In the genomic region with DNA sequence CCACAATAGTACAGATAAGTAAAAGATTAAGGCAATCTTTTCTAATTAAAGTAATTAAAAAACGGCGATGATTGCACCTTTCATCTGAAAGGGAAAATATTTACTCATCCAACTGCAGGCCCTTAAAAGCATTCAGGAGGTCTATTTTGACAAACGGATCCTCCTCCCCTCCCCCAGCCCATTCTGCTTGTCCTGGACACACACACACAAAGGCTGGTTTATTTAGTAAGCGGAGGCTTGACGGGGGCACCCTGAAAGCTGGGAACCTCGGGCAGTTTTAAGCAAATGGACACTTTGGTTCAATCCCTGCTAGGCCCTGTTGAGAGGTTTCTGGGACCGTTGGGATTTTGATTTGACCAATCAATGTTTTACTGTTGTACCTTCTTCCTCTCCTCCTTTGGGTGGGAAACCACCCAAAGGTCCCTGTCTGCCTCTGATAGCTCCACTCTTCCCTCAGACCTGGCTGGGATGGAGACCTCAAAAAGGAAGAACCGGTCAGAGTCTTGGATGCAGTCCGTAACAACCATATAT, we compare ENCODE assay signal across 14 cellular contexts.
DNase-seq lines count a peak whose midpoint lies in the region; ATAC-seq, FAIRE-seq and TF ChIP-seq lines count a peak whose summit lies in the region.
"Had no signal": no experiment of that assay in that cellular context is flagged by ENCODE, and none has a peak within 500 bp of the region (broad histone marks: within the 10 kb centered on the region; RNA-seq: fewer than 3 reads in every experiment).

No MANE protein-coding gene starts in this region.

- TF ChIP-seq EP300 in A549 (IDR thresholded peaks at IDR 0.05) = no peak

- CTCF ChIA-PET in A549 (lab: Yijun Ruan, JAX) (interaction anchor here (0.8 to 3.3 kb wide), 8 partner anchors 10 to 556 kb away, joined by 3 to 16 read pairs (median 6); no protein-coding TSS in a partner anchor), endothelial cell of umbilical vein (lab: Charles Lee) (interaction anchor here (1.1 to 2.6 kb wide), 8 partner anchors 11 to 556 kb away, joined by 3 to 12 read pairs (median 6); a partner anchor contains a TSS)

- H3F3A ChIP-seq in neural progenitor cell (ENCODE audit: low read depth) = peaks cover 97% of the 10 kb centered on the region

- H3K27me3 Mint-ChIP-seq in neural progenitor cell (ENCODE audit: insufficient read depth, low read depth) = peaks cover 6% of the 10 kb centered on the region
- peaks cover 6 to 16% of the 10 kb centered on the region in 2 donors for H3K27me3 Mint-ChIP-seq in stimulated activated naive B cell treated with anti-CD40 and anti-IgM and Interleukin-4, amounts not matched to agents 10 μg/mL and 1 μg/mL and 100 μg/mL, for 72 hours
- H3K27me3 Mint-ChIP-seq: activated CD4-positive, alpha-beta memory T cell treated with anti-CD3 and anti-CD28 coated beads, Interleukin-2, amount 10 ng/mL, durations not matched to agents 7 days and 5 days had no signal

- DNase-seq in A549 (ENCODE audit: low read depth in 1 of 2, low spot score in 1 of 2) (no peak), NCI-H1930 (lab: John Stamatoyannopoulos, UW) (peak; percentile 54 to 77), endothelial cell of umbilical vein (ENCODE audit: low read depth, low spot score) (no peak), neural progenitor cell (ENCODE audit: low spot score) (peak; percentile 64), small intestine (no peak)
- DNase-seq in stimulated activated naive B cell treated with anti-CD40 and anti-IgM and Interleukin-4, amounts not matched to agents 10 μg/mL and 1 μg/mL and 100 μg/mL, for 72 hours = no peak
- DNase-seq: activated CD4-positive, alpha-beta memory T cell treated with anti-CD3 and anti-CD28 coated beads, Interleukin-2, amount 10 ng/mL, durations not matched to agents 7 days and 5 days; anterior cingulate cortex; stimulated activated CD4-positive, alpha-beta T cell treated with anti-CD3 and anti-CD28 coated beads, Interleukin-1b, Interleukin-23, amount 100 ng/mL, for 48 hours had no signal

- no peaks in the 10 kb centered on the region for H3K36me3 Mint-ChIP-seq in neural progenitor cell
- no peaks in the 10 kb centered on the region for H3K36me3 Mint-ChIP-seq in stimulated activated naive B cell treated with anti-CD40 and anti-IgM and Interleukin-4, amounts not matched to agents 10 μg/mL and 1 μg/mL and 100 μg/mL, for 72 hours

- H3K27ac Mint-ChIP-seq in neural progenitor cell = peak overlapping the region; percentile 98
- no peak overlapping the region for H3K27ac Mint-ChIP-seq in stimulated activated naive B cell treated with anti-CD40 and anti-IgM and Interleukin-4, amounts not matched to agents 10 μg/mL and 1 μg/mL and 100 μg/mL, for 72 hours
- H3K27ac Mint-ChIP-seq: activated CD4-positive, alpha-beta memory T cell treated with anti-CD3 and anti-CD28 coated beads, Interleukin-2, amount 10 ng/mL, durations not matched to agents 7 days and 5 days; memory B cell had no signal

- FAIRE-seq in A549 (lab: Jason Lieb, UNC) (no peak), endothelial cell of umbilical vein (lab: Jason Lieb, UNC) (no peak), small intestine (lab: Jason Lieb, UNC) (no peak)
- FAIRE-seq: urothelium cell line had no signal

- H3K27ac ChIP-seq in A549 (no peak overlapping the region), endothelial cell of umbilical vein (ENCODE audit: insufficient read depth, low read depth, low read length) (peak overlapping the region; percentile 49), neural progenitor cell (peak overlapping the region; percentile 74), small intestine (ENCODE audit: low read depth in 1 of 2, low read length in 1 of 2) (peak overlapping the region in 1 of 2 donors; percentile 95)

- intact Hi-C loops in endothelial cell of umbilical vein (cut with micrococcal nuclease) = loop anchor here (1.0 kb wide), 1 partner anchor 18 kb away; no protein-coding TSS in a partner anchor

- no TSS peak for BruUV-seq in endothelial cell of umbilical vein (replicated peaks; lab: Mats Ljungman, UMichigan)

- H3K79me2 ChIP-seq in endothelial cell of umbilical vein (ENCODE audit: control insufficient read depth, insufficient read depth, low read length) (no peaks in the 10 kb centered on the region), neural progenitor cell (ENCODE audit: low read depth) (no peaks in the 10 kb centered on the region)

- H3K4me1 ChIP-seq in A549 (peaks cover 39% of the 10 kb centered on the region), endothelial cell of umbilical vein (ENCODE audit: control insufficient read depth, extremely low read depth, insufficient read depth, low read length) (peaks cover 53% of the 10 kb centered on the region), neural progenitor cell (peaks cover 87% of the 10 kb centered on the region), small intestine (ENCODE audit: control insufficient read depth in 2 of 2, insufficient read depth in 1 of 2, low read depth in 1 of 2, low read length in 1 of 2) (peaks cover 20 to 31% of the 10 kb centered on the region in 2 donors)

- no peaks in the 10 kb centered on the region for H3K27me3 ChIP-seq in endothelial cell of umbilical vein (ENCODE audit: control insufficient read depth in 2 of 2, insufficient read depth in 2 of 2, low read length in 2 of 2)
- H3K27me3 ChIP-seq in neural progenitor cell = no peaks in the 10 kb centered on the region
- no peaks in the 10 kb centered on the region for H3K27me3 ChIP-seq in small intestine (ENCODE audit: control insufficient read depth in 2 of 2, insufficient read depth in 2 of 2, low read length in 2 of 2)
- H3K27me3 ChIP-seq: SJSA1 had no signal

- no peaks in the 10 kb centered on the region for H3K9me1 ChIP-seq in endothelial cell of umbilical vein (replicated peaks; ENCODE audit: control insufficient read depth, extremely low read depth, insufficient read depth, low read length)

- TF ChIP-seq CTCF in A549 (IDR thresholded peaks at IDR 0.05) = no peak
- no peak for TF ChIP-seq CTCF in endothelial cell of umbilical vein (IDR thresholded peaks at IDR 0.05; ENCODE audit: extremely low read depth in 1 of 2, insufficient read depth in 1 of 2, low read depth in 1 of 2, low read length in 2 of 2)
- no peak for TF ChIP-seq CTCF in neural progenitor cell (IDR thresholded peaks at IDR 0.05)

- peak overlapping the region; percentile 13 for H2AFZ ChIP-seq in endothelial cell of umbilical vein (ENCODE audit: low read depth, low read length)
- H2AFZ ChIP-seq in neural progenitor cell (replicated peaks) = no peak overlapping the region

- H4K20me1 ChIP-seq in endothelial cell of umbilical vein (replicated peaks; ENCODE audit: control insufficient read depth, extremely low read depth, insufficient read depth, low read length) (no peaks in the 10 kb centered on the region), neural progenitor cell (ENCODE audit: low read depth) (no peaks in the 10 kb centered on the region)

- peak overlapping the region; percentile 63 for H3K4me3 Mint-ChIP-seq in neural progenitor cell
- no peak overlapping the region for H3K4me3 Mint-ChIP-seq in stimulated activated naive B cell treated with anti-CD40 and anti-IgM and Interleukin-4, amounts not matched to agents 10 μg/mL and 1 μg/mL and 100 μg/mL, for 72 hours
- H3K4me3 Mint-ChIP-seq: activated CD4-positive, alpha-beta memory T cell treated with anti-CD3 and anti-CD28 coated beads, Interleukin-2, amount 10 ng/mL, durations not matched to agents 7 days and 5 days; memory B cell had no signal

- H3K4me3 ChIP-seq in A549 (no peak overlapping the region), endothelial cell of umbilical vein (replicated peaks in 1 of 3; ENCODE audit: insufficient read depth in 1 of 3, low read depth in 1 of 3, low read length in 3 of 3) (no peak overlapping the region), neural progenitor cell (no peak overlapping the region), small intestine (ENCODE audit: low read depth in 1 of 2, low read length in 2 of 2) (no peak overlapping the region)
- H3K4me3 ChIP-seq: SJSA1 had no signal

- peaks cover 86% of the 10 kb centered on the region for H3K4me1 Mint-ChIP-seq in neural progenitor cell
- peaks cover 7 to 8% of the 10 kb centered on the region in 2 donors for H3K4me1 Mint-ChIP-seq in stimulated activated naive B cell treated with anti-CD40 and anti-IgM and Interleukin-4, amounts not matched to agents 10 μg/mL and 1 μg/mL and 100 μg/mL, for 72 hours
- H3K4me1 Mint-ChIP-seq: activated CD4-positive, alpha-beta memory T cell treated with anti-CD3 and anti-CD28 coated beads, Interleukin-2, amount 10 ng/mL, durations not matched to agents 7 days and 5 days had no signal

- ATAC-seq in A549 (no peak), HG03135 (IDR thresholded peaks at IDR 0.05; ENCODE audit: unreplicated experiment) (no peak), HG02623 (IDR thresholded peaks at IDR 0.05; ENCODE audit: unreplicated experiment) (no peak)
- no peak for ATAC-seq in stimulated activated naive B cell treated with anti-CD40 and anti-IgM and Interleukin-4, amounts not matched to agents 10 μg/mL and 1 μg/mL and 100 μg/mL, for 72 hours (replicated peaks)

- H3K9me3 Mint-ChIP-seq in neural progenitor cell = no peaks in the 10 kb centered on the region
- no peaks in the 10 kb centered on the region for H3K9me3 Mint-ChIP-seq in stimulated activated naive B cell treated with anti-CD40 and anti-IgM and Interleukin-4, amounts not matched to agents 10 μg/mL and 1 μg/mL and 100 μg/mL, for 72 hours
- H3K9me3 Mint-ChIP-seq: activated CD4-positive, alpha-beta memory T cell treated with anti-CD3 and anti-CD28 coated beads, Interleukin-2, amount 10 ng/mL, durations not matched to agents 7 days and 5 days; memory B cell had no signal

- dilution Hi-C loops in endothelial cell of umbilical vein (cut with MboI; ENCODE audit: extremely low pct_ligation_motif_present, low sequenced_read_pairs) = no loop called here

- peak overlapping the region; percentile 5; the same call in 1 of the 3 replicates for H3K4me2 ChIP-seq in A549
- no peak overlapping the region for H3K4me2 ChIP-seq in endothelial cell of umbilical vein (ENCODE audit: insufficient read depth, low read length)
- H3K4me2 ChIP-seq in neural progenitor cell = peak overlapping the region; percentile 21

- POLR2A ChIA-PET in A549 (lab: Yijun Ruan, JAX) (no interaction called here), endothelial cell of umbilical vein (lab: Charles Lee) (interaction anchor here (1.0 kb wide), 2 partner anchors 48 kb away, joined by 3 read pairs; no protein-coding TSS in a partner anchor)

- TF ChIP-seq POLR2A in A549 (IDR thresholded peaks at IDR 0.05; ENCODE audit: low read length) = no peak
- no peak for TF ChIP-seq POLR2A in endothelial cell of umbilical vein (IDR thresholded peaks at IDR 0.05; ENCODE audit: low read depth, low read length)

- H3K36me3 ChIP-seq in endothelial cell of umbilical vein (ENCODE audit: control insufficient read depth in 2 of 2, extremely low read depth in 1 of 2, insufficient read depth in 2 of 2, low read length in 2 of 2) (no peaks in the 10 kb centered on the region), neural progenitor cell (no peaks in the 10 kb centered on the region), small intestine (ENCODE audit: control insufficient read depth in 2 of 2, insufficient read depth in 2 of 2, low read length in 2 of 2) (no peaks in the 10 kb centered on the region)
- H3K36me3 ChIP-seq: SJSA1 had no signal

- no peak for TF ChIP-seq RAD21 in A549 (conservative IDR thresholded peaks at IDR 0.05 in 1 of 2, IDR thresholded peaks at IDR 0.05 in 1 of 2)

- 56% methylated on average over 9 of the region's 9 CpGs for WGBS in A549 (ENCODE audit: missing lambda C conversion rate)
- WGBS in small intestine, 3 donors = 9 to 30% (median 22%) methylated on average over 9 of the region's 9 CpGs

- H3K9ac ChIP-seq in endothelial cell of umbilical vein (replicated peaks; ENCODE audit: extremely low read depth, insufficient read depth, low read length) (no peak overlapping the region), neural progenitor cell (no peak overlapping the region)

- no peaks in the 10 kb centered on the region for H3K9me3 ChIP-seq in A549
- no peaks in the 10 kb centered on the region for H3K9me3 ChIP-seq in endothelial cell of umbilical vein (replicated peaks; ENCODE audit: control insufficient read depth, insufficient read depth, low read length)
- H3K9me3 ChIP-seq in neural progenitor cell (ENCODE audit: low read depth) = no peaks in the 10 kb centered on the region
- H3K9me3 ChIP-seq in small intestine (ENCODE audit: control insufficient read depth, low read depth) = no peaks in the 10 kb centered on the region
- H3K9me3 ChIP-seq: SJSA1 had no signal

Comparison
In these comparisons a context has a peak if more than half of its experiments do, and no peak if none do; other contexts are left out.
1. DNase-seq: peak in NCI-H1930 (2 of 2) and neural progenitor cell (single experiment); none in A549 (0 of 2), endothelial cell of umbilical vein (single experiment), stimulated activated naive B cell treated with anti-CD40 and anti-IgM and Interleukin-4, amounts not matched to agents 10 μg/mL and 1 μg/mL and 100 μg/mL, for 72 hours (single experiment) and small intestine (single experiment).
2. H3K27ac ChIP-seq: peak in endothelial cell of umbilical vein (single experiment) and neural progenitor cell (single experiment); none in A549 (0 of 2).